ENCODE assay signal across 9 cellular contexts in genomic region chr7:129785457-129786178, GRCh38.
DNase-seq lines count a peak whose midpoint lies in the region; ATAC-seq, FAIRE-seq and TF ChIP-seq lines count a peak whose summit lies in the region.
"Had no signal": no experiment of that assay in that cellular context is flagged by ENCODE, and none has a peak within 500 bp of the region (broad histone marks: within the 10 kb centered on the region; RNA-seq: fewer than 3 reads in every experiment).

No MANE protein-coding gene starts in this region.

- no peaks in the 10 kb centered on the region for H3K36me3 Mint-ChIP-seq in CD8-positive, alpha-beta T cell
- no peaks in the 10 kb centered on the region for H3K36me3 Mint-ChIP-seq in natural killer cell

- no peak overlapping the region for H4K91ac ChIP-seq in IMR-90 (ENCODE audit: insufficient read depth, low read depth, low read length)

- H2BK5ac ChIP-seq in IMR-90 (ENCODE audit: low read depth, low read length, poor library complexity, severe bottlenecking), result no peak overlapping the region

- H2AFZ ChIP-seq in IMR-90 (replicated peaks; ENCODE audit: low read length, poor library complexity) (peak overlapping the region; percentile 58), K562 (ENCODE audit: low read depth, low read length) (no peak overlapping the region)

- POLR2A ChIA-PET in CD8-positive, alpha-beta T cell (lab: Charles Lee), result no interaction called here
- POLR2A ChIA-PET in IMR-90 (lab: Charles Lee; ENCODE audit: unreplicated experiment), result no interaction called here
- POLR2A ChIA-PET in K562 (lab: Yijun Ruan, JAX), result interaction anchor here (0.6 to 2.2 kb wide), 6 partner anchors 13 to 136 kb away, joined by 3 to 6 read pairs (median 3); no protein-coding TSS in a partner anchor

- no peak for DNase-seq in CD8-positive, alpha-beta T cell
- no peak for DNase-seq in IMR-90
- peak in 1 of 4 experiments; percentile 30 for DNase-seq in K562 (ENCODE audit: extremely low read depth in 1 of 4, low spot score in 3 of 4)
- no peak for DNase-seq in natural killer cell
- DNase-seq in NCI-H2029 (lab: John Stamatoyannopoulos, UW), result no peak
- no peak for DNase-seq in HTR-8/SVneo (ENCODE audit: insufficient read length, low spot score)
- DNase-seq in GM19240 (ENCODE audit: insufficient read length, low spot score), result no peak
- DNase-seq: DND-41 had no signal

- peak overlapping the region; percentile 62; the same call in 1 of the 2 replicates for H3K23ac ChIP-seq in IMR-90 (ENCODE audit: low read depth, low read length)

- H2BK15ac ChIP-seq in IMR-90 (ENCODE audit: low read depth, low read length), result no peak overlapping the region

- H3K4me1 ChIP-seq in CD8-positive, alpha-beta T cell (ENCODE audit: insufficient read depth, low read length), result peaks cover 49% of the 10 kb centered on the region
- H3K4me1 ChIP-seq in IMR-90 (ENCODE audit: control insufficient read depth, insufficient read depth, low read length) (peaks cover 3% of the 10 kb centered on the region), K562 (replicated peaks in 1 of 2; ENCODE audit: control insufficient read depth in 2 of 2, insufficient read depth in 2 of 2, low read length in 2 of 2) (peaks cover 8 to 45% of the 10 kb centered on the region in 2 experiments; a peak in 3 of 5 replicates)

- peak overlapping the region; percentile 53 for H3K4me3 Mint-ChIP-seq in CD8-positive, alpha-beta T cell
- peak overlapping the region; percentile 72 for H3K4me3 Mint-ChIP-seq in natural killer cell

- H3K4me1 Mint-ChIP-seq in CD8-positive, alpha-beta T cell (ENCODE audit: low read depth), result peaks cover 39% of the 10 kb centered on the region
- peaks cover 31 to 49% of the 10 kb centered on the region in 2 donors for H3K4me1 Mint-ChIP-seq in natural killer cell

- no peak overlapping the region for H3K4me2 ChIP-seq in IMR-90 (ENCODE audit: low read depth, low read length)
- H3K4me2 ChIP-seq in K562 (ENCODE audit: insufficient read depth, low read length), result no peak overlapping the region

- CTCF ChIA-PET in CD8-positive, alpha-beta T cell (lab: Charles Lee), result no interaction called here
- CTCF ChIA-PET in IMR-90 (lab: Yijun Ruan, JAX), result no interaction called here
- CTCF ChIA-PET in K562 (lab: Yijun Ruan, JAX; ENCODE audit: low intra/inter-chr PET ratio), result no interaction called here

- H3K9me3 ChIP-seq in CD8-positive, alpha-beta T cell (ENCODE audit: low read length), result no peaks in the 10 kb centered on the region
- H3K9me3 ChIP-seq in IMR-90 (ENCODE audit: control insufficient read depth, insufficient read depth, low read length), result peaks cover 8% of the 10 kb centered on the region
- no peaks in the 10 kb centered on the region for H3K9me3 ChIP-seq in K562 (replicated peaks; ENCODE audit: control insufficient read depth, insufficient read depth, low read depth, low read length)

- H3K27me3 ChIP-seq in CD8-positive, alpha-beta T cell (ENCODE audit: insufficient read depth, low read length), result peaks cover 51% of the 10 kb centered on the region
- H3K27me3 ChIP-seq in IMR-90 (ENCODE audit: control insufficient read depth, insufficient read depth, low read length), result peaks cover 81% of the 10 kb centered on the region
- no peaks in the 10 kb centered on the region for H3K27me3 ChIP-seq in K562 (ENCODE audit: control insufficient read depth in 2 of 2, insufficient read depth in 2 of 2, low read length in 2 of 2)

- peak; percentile 19 for ATAC-seq in CD8-positive, alpha-beta T cell
- ATAC-seq in IMR-90 (ENCODE audit: low read depth) (no peak; the same call in 1 of the 2 replicates), K562 (no peak), natural killer cell (peak; percentile 20 to 56 (median 25)), GM18858 (IDR thresholded peaks at IDR 0.05; ENCODE audit: unreplicated experiment) (no peak)

- H3K9me3 Mint-ChIP-seq in CD8-positive, alpha-beta T cell, result no peaks in the 10 kb centered on the region
- H3K9me3 Mint-ChIP-seq in natural killer cell, result no peaks in the 10 kb centered on the region

- in situ Hi-C loops in IMR-90 (cut with MboI; ENCODE audit: low sequenced_read_pairs) (no loop called here), K562 (cut with MboI) (no loop called here)

- no peak overlapping the region for H2AK5ac ChIP-seq in IMR-90 (ENCODE audit: low read depth, low read length)

- H3K79me1 ChIP-seq in IMR-90 (ENCODE audit: low read depth in 1 of 2, low read length in 2 of 2), result no peaks in the 10 kb centered on the region

- H3K18ac ChIP-seq in IMR-90 (ENCODE audit: low read depth, low read length), result no peak overlapping the region

- TF ChIP-seq CTCF in CD8-positive, alpha-beta T cell (IDR thresholded peaks at IDR 0.05), result no peak
- TF ChIP-seq CTCF in IMR-90 (conservative IDR thresholded peaks at IDR 0.05; ENCODE audit: low read depth, low read length) (no peak), K562 (IDR thresholded peaks at IDR 0.05 in 2 of 3, conservative IDR thresholded peaks at IDR 0.05 in 1 of 3; ENCODE audit: insufficient read depth in 2 of 3, low read depth in 1 of 3, low read length in 3 of 3) (no peak), natural killer cell (IDR thresholded peaks at IDR 0.05) (no peak)

- 3% methylated on average over 18 of the region's 45 CpGs; no CpG with 5 or more reads in 1 of the 2 experiments for WGBS in IMR-90 (ENCODE audit: extremely low coverage in 2 of 2, insufficient read length in 1 of 2), 2 experiments
- WGBS in K562 (ENCODE audit: insufficient coverage, low coverage, missing lambda C conversion rate), result 66% methylated on average over 40 of the region's 45 CpGs

- no peak overlapping the region for H2AK9ac ChIP-seq in IMR-90 (replicated peaks; ENCODE audit: low read depth, low read length, poor library complexity)

- no peak overlapping the region for H2BK20ac ChIP-seq in IMR-90 (ENCODE audit: low read depth, low read length)

- no peak overlapping the region for H3K27ac ChIP-seq in CD8-positive, alpha-beta T cell (ENCODE audit: low read depth, low read length)
- no peak overlapping the region for H3K27ac ChIP-seq in IMR-90 (ENCODE audit: insufficient read depth, low read length)
- no peak overlapping the region for H3K27ac ChIP-seq in K562 (ENCODE audit: extremely low read depth, low read depth, low read length)

- no peaks in the 10 kb centered on the region for H3K36me3 ChIP-seq in CD8-positive, alpha-beta T cell (ENCODE audit: insufficient read depth, low read length)
- no peaks in the 10 kb centered on the region for H3K36me3 ChIP-seq in IMR-90 (ENCODE audit: control insufficient read depth, insufficient read depth, low read length)
- no peaks in the 10 kb centered on the region for H3K36me3 ChIP-seq in K562 (ENCODE audit: control insufficient read depth, insufficient read depth, low read length)

- no peak for TF ChIP-seq RAD21 in IMR-90 (IDR thresholded peaks at IDR 0.05; ENCODE audit: low read length)
- TF ChIP-seq RAD21 in K562 (CRISPR knock-in tag; conservative IDR thresholded peaks at IDR 0.05 in 1 of 2, IDR thresholded peaks at IDR 0.05 in 1 of 2), result no peak

- no peak overlapping the region for H3K56ac ChIP-seq in IMR-90 (ENCODE audit: extremely low read depth, insufficient read depth, low read length)

- no peak overlapping the region for H4K8ac ChIP-seq in IMR-90 (ENCODE audit: low read depth in 2 of 2, low read length in 2 of 2)

- H3K4me3 ChIP-seq in CD8-positive, alpha-beta T cell (ENCODE audit: low read depth, low read length), result peak overlapping the region; percentile 30
- H3K4me3 ChIP-seq in IMR-90 (ENCODE audit: insufficient read depth, low read depth, low read length) (no peak overlapping the region), K562 (no peak overlapping the region)

- H3K9me1 ChIP-seq in IMR-90 (ENCODE audit: insufficient read depth, low read length) (no peaks in the 10 kb centered on the region), K562 (ENCODE audit: control insufficient read depth, insufficient read depth, low read length) (no peaks in the 10 kb centered on the region)

- peaks cover 60% of the 10 kb centered on the region for H3K27me3 Mint-ChIP-seq in CD8-positive, alpha-beta T cell (ENCODE audit: low read depth)
- peaks cover 63 to 70% of the 10 kb centered on the region in 2 donors for H3K27me3 Mint-ChIP-seq in natural killer cell (ENCODE audit: low read depth in 2 of 2)

- no peak overlapping the region for H4K5ac ChIP-seq in IMR-90 (ENCODE audit: low read depth, low read length)

- BruUV-seq in IMR-90 (replicated peaks; lab: Mats Ljungman, UMichigan), result no TSS peak
- BruUV-seq in K562 (replicated peaks; lab: Mats Ljungman, UMichigan), result no TSS peak

- H3K79me2 ChIP-seq in K562 (ENCODE audit: control insufficient read depth, insufficient read depth, low read length), result no peaks in the 10 kb centered on the region

- dilution Hi-C loops in IMR-90 (cut with HindIII; ENCODE audit: low sequenced_read_pairs, unreplicated experiment), result no loop called here

- H4K20me1 ChIP-seq in IMR-90 (ENCODE audit: insufficient read depth, low read length) (peaks cover 30% of the 10 kb centered on the region), K562 (replicated peaks; ENCODE audit: control insufficient read depth, insufficient read depth, low read length) (no peaks in the 10 kb centered on the region)

- no peak overlapping the region for H3K14ac ChIP-seq in IMR-90 (replicated peaks; ENCODE audit: low read depth, low read length)

- no peak for TF ChIP-seq POLR2A in IMR-90 (IDR thresholded peaks at IDR 0.05; ENCODE audit: low read depth, low read length)
- TF ChIP-seq POLR2A in K562 (conservative IDR thresholded peaks at IDR 0.05), result no peak

- no peak overlapping the region for H3K27ac Mint-ChIP-seq in CD8-positive, alpha-beta T cell
- no peak overlapping the region for H3K27ac Mint-ChIP-seq in natural killer cell

- FAIRE-seq in K562 (lab: Jason Lieb, UNC) (no peak), HTR-8/SVneo (lab: Jason Lieb, UNC) (no peak)

- TF ChIP-seq EP300 in K562 (IDR thresholded peaks at IDR 0.05; ENCODE audit: low read length), result no peak

- intact Hi-C loops in CD8-positive, alpha-beta T cell (cut with DNase I, micrococcal nuclease), result no loop called here
- intact Hi-C loops in IMR-90 (cut with micrococcal nuclease), result no loop called here
- intact Hi-C loops in K562 (cut with micrococcal nuclease), result no loop called here
- intact Hi-C loops in natural killer cell (cut with micrococcal nuclease), result no loop called here

- H2BK120ac ChIP-seq in IMR-90 (ENCODE audit: low read depth, low read length), result no peak overlapping the region

- no peak overlapping the region for H3K4ac ChIP-seq in IMR-90 (ENCODE audit: low read depth, low read length)

- H3K9ac ChIP-seq in IMR-90 (ENCODE audit: low read depth, low read length) (no peak overlapping the region), K562 (ENCODE audit: insufficient read depth in 1 of 2, low read depth in 2 of 2, low read length in 2 of 2) (peak overlapping the region in 1 of 2 experiments; percentile 49; a peak in 1 of 4 replicates)

Comparison
In these comparisons a context has a peak if more than half of its experiments do, and no peak if none do; other contexts are left out.
1. ATAC-seq: peak in CD8-positive, alpha-beta T cell (single experiment) and natural killer cell (3 of 3); none in IMR-90 (single experiment), K562 (single experiment) and GM18858 (single experiment).